In the genomic region with DNA sequence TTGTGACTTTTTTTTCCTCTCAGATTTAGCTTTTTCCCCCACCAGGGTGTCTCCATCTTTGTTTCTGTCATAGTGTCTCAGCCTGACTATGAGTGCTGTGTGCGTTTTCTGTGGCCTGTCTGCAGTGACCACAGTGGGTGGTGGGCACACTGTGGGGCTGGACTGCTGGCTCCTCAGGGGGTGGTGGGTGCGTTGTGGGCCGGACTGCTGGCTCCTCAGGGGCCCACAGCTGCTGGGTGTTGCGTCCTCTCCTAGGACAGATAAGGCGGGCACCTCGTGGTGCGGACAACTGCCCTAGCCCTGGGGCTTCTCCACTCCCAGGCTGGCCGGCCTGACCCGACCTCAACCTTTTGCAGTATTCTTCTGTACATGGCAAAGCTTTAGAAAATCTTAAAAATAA, we compare ENCODE assay signal across 19 cellular contexts.
A peak's percentile ranks its signal among the peaks of the same experiment; 100 is the strongest.
DNase-seq lines count a peak whose midpoint lies in the region; ATAC-seq, FAIRE-seq and TF ChIP-seq lines count a peak whose summit lies in the region.
"Had no signal": no experiment of that assay in that cellular context is flagged by ENCODE, and none has a peak within 500 bp of the region (broad histone marks: within the 10 kb centered on the region; RNA-seq: fewer than 3 reads in every experiment).

No MANE protein-coding gene starts in this region.

- peaks cover 10% of the 10 kb centered on the region for H3K9me3 Mint-ChIP-seq in Caco-2 (ENCODE audit: unreplicated experiment)
- H3K9me3 Mint-ChIP-seq in natural killer cell treated with Interleukin-12 subunit alpha and Interleukin-12 subunit beta and Interleukin-15 and Interleukin-18, amount 100 ng/mL, for 72 hours = peaks cover 9% of the 10 kb centered on the region

- H3K36me3 Mint-ChIP-seq in Caco-2 (ENCODE audit: insufficient read depth, unreplicated experiment) = peaks cover 85% of the 10 kb centered on the region
- peaks cover 46% of the 10 kb centered on the region for H3K36me3 Mint-ChIP-seq in natural killer cell treated with Interleukin-12 subunit alpha and Interleukin-12 subunit beta and Interleukin-15 and Interleukin-18, amount 100 ng/mL, for 72 hours

- H3K4me1 Mint-ChIP-seq in Caco-2 (ENCODE audit: low read depth, unreplicated experiment) = no peaks in the 10 kb centered on the region
- peaks cover 29 to 30% of the 10 kb centered on the region in 2 donors for H3K4me1 Mint-ChIP-seq in natural killer cell treated with Interleukin-12 subunit alpha and Interleukin-12 subunit beta and Interleukin-15 and Interleukin-18, amount 100 ng/mL, for 72 hours (ENCODE audit: low read depth in 2 of 2)

- ATAC-seq in GM12878 (no peak), HG03342 (IDR thresholded peaks at IDR 0.05; ENCODE audit: unreplicated experiment) (no peak), HG03175 (IDR thresholded peaks at IDR 0.05; ENCODE audit: unreplicated experiment) (no peak)
- no peak for ATAC-seq in natural killer cell treated with Interleukin-12 subunit alpha and Interleukin-12 subunit beta and Interleukin-15 and Interleukin-18, amount 100 ng/mL, for 72 hours

- SMC1A ChIA-PET in GM12878 (lab: Charles Lee; ENCODE audit: uncharacterized antibody, unreplicated experiment) = interaction anchor here (1.3 kb wide), 1 partner anchor 26 kb away, joined by 3 read pairs; no protein-coding TSS in a partner anchor

- no peak overlapping the region for H3K9ac ChIP-seq in GM12878 (ENCODE audit: control insufficient read depth, insufficient read depth, low read length)

- POLR2A ChIA-PET in Caco-2 (lab: Charles Lee) (no interaction called here), GM12878 (lab: Charles Lee) (no interaction called here)

- no peak for TF ChIP-seq EP300 in GM12878 (IDR thresholded peaks at IDR 0.05; ENCODE audit: borderline replicate concordance in 1 of 2, control insufficient read depth in 1 of 2, low read depth in 2 of 2, low read length in 2 of 2)

- H3K36me3 ChIP-seq in Caco-2 (ENCODE audit: control insufficient read depth, insufficient read depth, low read length) (peaks cover 3% of the 10 kb centered on the region), H7 (replicated peaks; ENCODE audit: control insufficient read depth, insufficient read depth, low read length) (peaks cover 24% of the 10 kb centered on the region), GM12878 (ENCODE audit: control insufficient read depth in 2 of 2, insufficient read depth in 2 of 2, low read length in 1 of 2) (peaks cover 7 to 16% of the 10 kb centered on the region in 2 experiments; a peak in 3 of 4 replicates)

- BruUV-seq in Caco-2 (replicated peaks; lab: Mats Ljungman, UMichigan) = no TSS peak
- BruUV-seq in GM12878 (replicated peaks; lab: Mats Ljungman, UMichigan) = no TSS peak

- in situ Hi-C loops in GM12878 (cut with MboI) = no loop called here

- H3K27me3 ChIP-seq in Caco-2 (replicated peaks; ENCODE audit: control insufficient read depth, insufficient read depth, low read length) = no peaks in the 10 kb centered on the region
- H3K27me3 ChIP-seq in H7 (ENCODE audit: control insufficient read depth, insufficient read depth, low read length) = no peaks in the 10 kb centered on the region
- no peaks in the 10 kb centered on the region for H3K27me3 ChIP-seq in GM12878 (replicated peaks in 1 of 2; ENCODE audit: control insufficient read depth in 2 of 2, insufficient read depth in 2 of 2, low read length in 1 of 2)
- H3K27me3 ChIP-seq: Peyer's patch had no signal

- TF ChIP-seq RAD21 in GM12878 (IDR thresholded peaks at IDR 0.05; ENCODE audit: insufficient read depth, low read depth, low read length) = no peak

- H3K9me3 ChIP-seq in Caco-2 (peaks cover under 1% of the 10 kb centered on the region; the same call in 1 of the 2 replicates), GM12878 (replicated peaks; ENCODE audit: control insufficient read depth, insufficient read depth, low read length) (peaks cover 8% of the 10 kb centered on the region)
- H3K9me3 ChIP-seq: HAP-1, Peyer's patch had no signal

- CTCF ChIA-PET in Caco-2 (lab: Charles Lee) = interaction anchor here (0.6 kb wide), 1 partner anchor 43 kb away, joined by 3 read pairs; no protein-coding TSS in a partner anchor
- CTCF ChIA-PET in GM12878 (lab: Yijun Ruan, JAX) = no interaction called here

- RAD21 ChIA-PET in GM12878 (lab: Charles Lee; ENCODE audit: unreplicated experiment) = no interaction called here

- no peak overlapping the region for H2AFZ ChIP-seq in GM12878 (ENCODE audit: control insufficient read depth, low read depth, low read length)

- H3K27ac Mint-ChIP-seq in Caco-2 (ENCODE audit: unreplicated experiment) = peak overlapping the region; percentile 23
- peak overlapping the region; percentile 59 to 78 for H3K27ac Mint-ChIP-seq in natural killer cell treated with Interleukin-12 subunit alpha and Interleukin-12 subunit beta and Interleukin-15 and Interleukin-18, amount 100 ng/mL, for 72 hours

- H3K4me1 ChIP-seq in Caco-2 = no peaks in the 10 kb centered on the region
- H3K4me1 ChIP-seq in GM12878 (ENCODE audit: control insufficient read depth, insufficient read depth, low read length) = no peaks in the 10 kb centered on the region; the same call in 1 of the 2 replicates
- H3K4me1 ChIP-seq: HAP-1 had no signal

- no peaks in the 10 kb centered on the region for H4K20me1 ChIP-seq in GM12878 (ENCODE audit: control insufficient read depth, insufficient read depth)

- intact Hi-C loops in Caco-2 (cut with micrococcal nuclease; ENCODE audit: unreplicated experiment) = no loop called here
- intact Hi-C loops in GM12878 (cut with micrococcal nuclease; ENCODE audit: unreplicated experiment) = no loop called here

- FAIRE-seq in GM12878 (lab: Jason Lieb, UNC) = no peak

- H3K79me2 ChIP-seq in GM12878 (ENCODE audit: control insufficient read depth, insufficient read depth, low read length) = peaks cover 10% of the 10 kb centered on the region

- no peak overlapping the region for H3K4me2 ChIP-seq in GM12878 (ENCODE audit: control insufficient read depth, insufficient read depth)

- no peaks in the 10 kb centered on the region for H3K27me3 Mint-ChIP-seq in Caco-2 (ENCODE audit: insufficient read depth, unreplicated experiment)
- no peaks in the 10 kb centered on the region for H3K27me3 Mint-ChIP-seq in natural killer cell treated with Interleukin-12 subunit alpha and Interleukin-12 subunit beta and Interleukin-15 and Interleukin-18, amount 100 ng/mL, for 72 hours

- no peak for TF ChIP-seq POLR2A in GM12878 (IDR thresholded peaks at IDR 0.05; ENCODE audit: low read depth, low read length)

- no peak overlapping the region for H3K27ac ChIP-seq in GM12878 (ENCODE audit: control insufficient read depth, insufficient read depth)
- H3K27ac ChIP-seq: Peyer's patch, SK-N-MC had no signal

- TF ChIP-seq CTCF in Caco-2 (IDR thresholded peaks at IDR 0.05; ENCODE audit: insufficient read depth in 1 of 2, low read depth in 1 of 2, low read length in 1 of 2, severe bottlenecking in 1 of 2, unreplicated experiment in 1 of 2) (no peak), GM12878 (IDR thresholded peaks at IDR 0.05 in 2 of 3, conservative IDR thresholded peaks at IDR 0.05 in 1 of 3; ENCODE audit: control insufficient read depth in 2 of 3, extremely low read depth in 1 of 3, insufficient read depth in 1 of 3, low read depth in 3 of 3, low read length in 3 of 3) (no peak)

- whole genome bisulfite sequencing in GM12878 (ENCODE audit: insufficient coverage, insufficient replicate concordance, low lambda C conversion rate, missing lambda C conversion rate) = 98% methylated on average over 9 of the region's 9 CpGs

- H3K4me3 Mint-ChIP-seq in Caco-2 (ENCODE audit: unreplicated experiment) = no peak overlapping the region
- H3K4me3 Mint-ChIP-seq in natural killer cell treated with Interleukin-12 subunit alpha and Interleukin-12 subunit beta and Interleukin-15 and Interleukin-18, amount 100 ng/mL, for 72 hours = no peak overlapping the region

- DNase-seq in Caco-2 = no peak
- peak; percentile 15 for DNase-seq in H7
- no peak for DNase-seq in GM12878 (ENCODE audit: low read depth, low spot score)
- DNase-seq in natural killer cell treated with Interleukin-12 subunit alpha and Interleukin-12 subunit beta and Interleukin-15 and Interleukin-18, amount 100 ng/mL, for 72 hours (ENCODE audit: low spot score) = no peak
- DNase-seq in NCI-H345 treated with DMSO at 0.1 percent for 48 hours (lab: John Stamatoyannopoulos, UW; ENCODE audit: unreplicated experiment) = no peak
- DNase-seq: ACHN; C1 segment of cervical spinal cord; CD8-positive, alpha-beta memory T cell; DMS79; Kasumi-1; MM.1S; NCI-H1105; NCI-H2081 treated with DMSO at 0.1 percent for 48 hours; Peyer's patch; Right ventricle myocardium superior had no signal

- no peak overlapping the region for H3K4me3 ChIP-seq in Caco-2 (ENCODE audit: low read depth, low read length)
- H3K4me3 ChIP-seq in H7 (ENCODE audit: insufficient read depth, low read depth, low read length) = no peak overlapping the region
- H3K4me3 ChIP-seq in GM12878 = no peak overlapping the region
- H3K4me3 ChIP-seq: HAP-1, Peyer's patch, SK-N-MC had no signal

TF ChIP-seq in GM12878, 131 proteins besides CTCF, POLR2A, EP300 and RAD21:
- TF ChIP-seq KDM1A (IDR thresholded peaks at IDR 0.05; ENCODE audit: borderline replicate concordance) = no peak
- TF ChIP-seq, protein P1, sequence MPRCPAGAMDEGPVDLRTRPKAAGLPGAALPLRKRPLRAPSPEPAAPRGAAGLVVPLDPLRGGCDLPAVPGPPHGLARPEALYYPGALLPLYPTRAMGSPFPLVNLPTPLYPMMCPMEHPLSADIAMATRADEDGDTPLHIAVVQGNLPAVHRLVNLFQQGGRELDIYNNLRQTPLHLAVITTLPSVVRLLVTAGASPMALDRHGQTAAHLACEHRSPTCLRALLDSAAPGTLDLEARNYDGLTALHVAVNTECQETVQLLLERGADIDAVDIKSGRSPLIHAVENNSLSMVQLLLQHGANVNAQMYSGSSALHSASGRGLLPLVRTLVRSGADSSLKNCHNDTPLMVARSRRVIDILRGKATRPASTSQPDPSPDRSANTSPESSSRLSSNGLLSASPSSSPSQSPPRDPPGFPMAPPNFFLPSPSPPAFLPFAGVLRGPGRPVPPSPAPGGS (IDR thresholded peaks at IDR 0.05; ENCODE audit: borderline replicate concordance, insufficient read depth, low read depth, low read length, poor library complexity, severe bottlenecking) = peak; percentile 51
- no peak for TF ChIP-seq GATAD2B (conservative IDR thresholded peaks at IDR 0.05; ENCODE audit: low read depth)
- TF ChIP-seq SMC3 (IDR thresholded peaks at IDR 0.05; ENCODE audit: borderline replicate concordance, low read length) = no peak
- TF ChIP-seq IRF4 (IDR thresholded peaks at IDR 0.05; ENCODE audit: low read depth, low read length) = no peak
